16 cellular contexts compared by ENCODE assay signal in the genomic region with DNA sequence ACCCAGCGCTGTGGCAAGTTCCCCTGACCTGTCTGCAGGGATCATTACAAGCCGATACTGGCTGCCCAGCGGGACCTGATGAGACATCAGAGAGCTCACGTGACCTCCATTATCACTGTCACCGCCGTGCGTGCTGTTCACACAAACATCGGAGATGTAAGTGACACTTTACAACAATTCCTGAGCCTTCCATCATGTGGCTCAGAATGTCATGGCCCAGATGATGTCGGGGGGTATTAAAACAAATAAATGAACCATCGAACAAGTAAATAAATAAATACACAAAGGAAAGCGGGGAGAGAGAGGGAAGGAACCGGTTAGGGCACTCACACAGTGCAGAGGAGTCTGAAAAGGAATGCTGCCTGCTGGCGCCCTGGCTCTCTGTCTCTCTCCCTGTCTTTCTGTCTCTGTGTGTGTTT.
DNase-seq lines count a peak whose midpoint lies in the region; ATAC-seq and TF ChIP-seq lines count a peak whose summit lies in the region.
"Had no signal": no experiment of that assay in that cellular context is flagged by ENCODE, and none has a peak within 500 bp of the region (broad histone marks: within the 10 kb centered on the region; RNA-seq: fewer than 3 reads in every experiment).

No MANE protein-coding gene starts in this region.

- intact Hi-C loops in Right ventricle myocardium superior (cut with DNase I) = no loop called here
- intact Hi-C loops in testis (cut with DNase I; ENCODE audit: low total_unique reads) = no loop called here

- no peak overlapping the region for H3K27ac ChIP-seq in cardiac muscle cell
- H3K27ac ChIP-seq in RWPE1 = no peak overlapping the region
- H3K27ac ChIP-seq in testis = no peak overlapping the region
- H3K27ac ChIP-seq: psoas muscle had no signal

- ATAC-seq in Right ventricle myocardium superior (ENCODE audit: poor library complexity) (no peak), GM19023 (IDR thresholded peaks at IDR 0.05; ENCODE audit: unreplicated experiment) (no peak), HG03159 (IDR thresholded peaks at IDR 0.05; ENCODE audit: unreplicated experiment) (no peak), GM19328 (IDR thresholded peaks at IDR 0.05; ENCODE audit: unreplicated experiment) (no peak)
- ATAC-seq: psoas muscle; stimulated activated naive CD8-positive, alpha-beta T cell treated with anti-CD3 and anti-CD28 coated beads, Interleukin-15, Interleukin-2, amounts not matched to agents 100 U/mL and 50 U/mL, for 24 hours had no signal

- 28 to 33% methylated on average over 13 of the region's 13 CpGs for WGBS in testis, 2 donors

- peaks cover 5% of the 10 kb centered on the region for H3K27me3 ChIP-seq in cardiac muscle cell
- no peaks in the 10 kb centered on the region for H3K27me3 ChIP-seq in testis

- H3K36me3 ChIP-seq in cardiac muscle cell = no peaks in the 10 kb centered on the region
- H3K36me3 ChIP-seq in testis (ENCODE audit: low read depth, missing control alignments) = no peaks in the 10 kb centered on the region

- H3K9me3 ChIP-seq in cardiac muscle cell (ENCODE audit: low read depth) = no peaks in the 10 kb centered on the region
- peaks cover 2% of the 10 kb centered on the region for H3K9me3 ChIP-seq in iPS-18c (ENCODE audit: control insufficient read depth, insufficient read depth, low read length)
- H3K9me3 ChIP-seq in testis = no peaks in the 10 kb centered on the region
- H3K9me3 ChIP-seq: psoas muscle had no signal

- H3K4me3 ChIP-seq in cardiac muscle cell (peak overlapping the region; percentile 14), iPS-18c (ENCODE audit: insufficient read depth, low read depth, low read length) (peak overlapping the region; percentile 17; the same call in 1 of the 2 replicates), testis (no peak overlapping the region)
- H3K4me3 ChIP-seq: psoas muscle had no signal

- no peak for TF ChIP-seq POLR2A in testis (IDR thresholded peaks at IDR 0.05)

- CTCF ChIA-PET in RWPE1 (lab: Yijun Ruan, JAX) = interaction anchor here (0.5 to 2.1 kb wide), 5 partner anchors 10 to 194 kb away, joined by 3 to 5 read pairs (median 3); no protein-coding TSS in a partner anchor

- TF ChIP-seq CTCF in cardiac muscle cell (IDR thresholded peaks at IDR 0.05; ENCODE audit: low read depth, low read length) (no peak), RWPE1 (conservative IDR thresholded peaks at IDR 0.05; ENCODE audit: low read depth) (no peak), testis (IDR thresholded peaks at IDR 0.05) (no peak)

- DNase-seq in cardiac muscle cell (ENCODE audit: low read depth in 1 of 2, low spot score in 1 of 2) (peak in 1 of 2 donors; percentile 48), Right ventricle myocardium superior (no peak), RWPE1 (ENCODE audit: low spot score) (peak; percentile 45), testis (peak; percentile 26)
- DNase-seq: activated B cell treated with CpG ODN at 0.5 μM for 24 hours; activated T-cell treated with anti-CD3 and anti-CD28 coated beads, Interleukin-2, amount 50 U/mL, for 1 hour; head of caudate nucleus; midbrain; psoas muscle; SHP77; stimulated activated CD4-positive, alpha-beta T cell treated with anti-CD3 and anti-CD28 coated beads, Interleukin-4, amount 100 ng/mL, for 4 hours; stimulated activated naive CD8-positive, alpha-beta T cell treated with anti-CD3 and anti-CD28 coated beads, Interleukin-15, Interleukin-2, amounts not matched to agents 100 U/mL and 50 U/mL, for 24 hours had no signal

- POLR2A ChIA-PET in RWPE1 (lab: Yijun Ruan, JAX; ENCODE audit: low non-redundant PET) = no interaction called here

- H3K4me1 ChIP-seq in cardiac muscle cell (ENCODE audit: low read depth) (peaks cover 10% of the 10 kb centered on the region), testis (no peaks in the 10 kb centered on the region)
- H3K4me1 ChIP-seq: psoas muscle had no signal

Comparison
In these comparisons a context has a peak if more than half of its experiments do, and no peak if none do; other contexts are left out.
1. H3K4me3 ChIP-seq: peak in cardiac muscle cell (single experiment) and iPS-18c (single experiment); none in testis (0 of 2).